Comparison of ENCODE assay signal across 8 cellular contexts in genomic region chr5:151156732-151157402, GRCh38. TPM values are rescaled to one million over a fixed set of nuclear protein-coding genes. Genes with fewer than 3 reads are reported as not detected.
DNase-seq lines count a peak whose midpoint lies in the region; TF ChIP-seq lines count a peak whose summit lies in the region.

No MANE protein-coding gene starts in this region.

- no peaks in the 10 kb centered on the region for H3K36me3 Mint-ChIP-seq in mesothelial cell of epicardium

- H3K27ac ChIP-seq in colonic mucosa (peak overlapping the region; percentile 76), vagina (peak overlapping the region; percentile 90)

- H3K4me3 Mint-ChIP-seq in mesothelial cell of epicardium, result peak overlapping the region; percentile 81

- H3K9ac ChIP-seq in colonic mucosa (ENCODE audit: low read depth in 2 of 2, low read length in 2 of 2), result peak overlapping the region; percentile 76 to 84

- H3K9me3 ChIP-seq in colonic mucosa (no peaks in the 10 kb centered on the region), vagina (no peaks in the 10 kb centered on the region)

- H3K4me1 Mint-ChIP-seq in mesothelial cell of epicardium, result peaks cover 59% of the 10 kb centered on the region

- peak overlapping the region; percentile 64 for H3K4me3 ChIP-seq in colonic mucosa
- H3K4me3 ChIP-seq in vagina, result peak overlapping the region; percentile 71 to 80

- H3K27ac Mint-ChIP-seq in mesothelial cell of epicardium, result peak overlapping the region; percentile 94

- TF ChIP-seq CTCF in colonic mucosa (IDR thresholded peaks at IDR 0.05) (no peak), mesothelial cell of epicardium (IDR thresholded peaks at IDR 0.05; ENCODE audit: unreplicated experiment) (no peak), vagina (IDR thresholded peaks at IDR 0.05) (no peak)

- H3K27me3 Mint-ChIP-seq in mesothelial cell of epicardium (ENCODE audit: low read depth), result no peaks in the 10 kb centered on the region

- H3K36me3 ChIP-seq in colonic mucosa, result no peaks in the 10 kb centered on the region
- H3K36me3 ChIP-seq in vagina, result no peaks in the 10 kb centered on the region

- intact Hi-C loops in colonic mucosa (cut with DNase I), result no loop called here
- intact Hi-C loops in vagina (cut with DNase I), result no loop called here

- no peaks in the 10 kb centered on the region for H3K4me1 ChIP-seq in colonic mucosa
- H3K4me1 ChIP-seq in vagina, result peaks cover 50% of the 10 kb centered on the region

- TF ChIP-seq POLR2A in vagina (IDR thresholded peaks at IDR 0.05), result no peak

- H3K27me3 ChIP-seq in colonic mucosa, result no peaks in the 10 kb centered on the region
- no peaks in the 10 kb centered on the region for H3K27me3 ChIP-seq in vagina

- DNase-seq in stimulated activated CD4-positive, alpha-beta T cell treated with anti-CD3 and anti-CD28 coated beads, Interleukin-4, amount 100 ng/mL, for 1 hour, result peak; percentile 24
- no peak for DNase-seq in stimulated activated CD4-positive, alpha-beta T cell treated with anti-CD3 and anti-CD28 coated beads, Interleukin-1b, Interleukin-23, amount 100 ng/mL, for 48 hours
- DNase-seq in RKO (ENCODE audit: low spot score) (peak; percentile 42), colonic mucosa (no peak), mesothelial cell of epicardium (ENCODE audit: low spot score in 2 of 2, unreplicated experiment in 2 of 2) (no peak), vagina (ENCODE audit: extremely low spot score in 2 of 2) (no peak), GDM1 (lab: John Stamatoyannopoulos, UW) (no peak), NOMO-1 (lab: John Stamatoyannopoulos, UW; ENCODE audit: unreplicated experiment in 2 of 2) (no peak)

- H3K9me3 Mint-ChIP-seq in mesothelial cell of epicardium, result no peaks in the 10 kb centered on the region

RNA-seq across cellular contexts. Expression of gene ANXA6, which starts 0.7 kb away (rescaled TPM):
- total RNA-seq in colonic mucosa, result 10 to 100 TPM; 21.2 to 39.8 TPM
- 178 to 197 TPM (median 186 TPM) in 3 replicates for total RNA-seq in mesothelial cell of epicardium
- total RNA-seq in vagina, result 190 TPM

Comparison
In these comparisons a context has a peak if more than half of its experiments do, and no peak if none do; other contexts are left out.
1. DNase-seq: peak in stimulated activated CD4-positive, alpha-beta T cell treated with anti-CD3 and anti-CD28 coated beads, Interleukin-4, amount 100 ng/mL, for 1 hour (single experiment) and RKO (single experiment); none in stimulated activated CD4-positive, alpha-beta T cell treated with anti-CD3 and anti-CD28 coated beads, Interleukin-1b, Interleukin-23, amount 100 ng/mL, for 48 hours (single experiment), colonic mucosa (single experiment), mesothelial cell of epicardium (0 of 2), vagina (0 of 2), GDM1 (single experiment) and NOMO-1 (0 of 2).